Comparison of ENCODE assay signal across 8 cellular contexts in genomic region chr9:91191443-91192378, GRCh38.
DNase-seq lines count a peak whose midpoint lies in the region; ATAC-seq and TF ChIP-seq lines count a peak whose summit lies in the region.

No MANE protein-coding gene starts in this region.

- H3K27me3 ChIP-seq in lung (ENCODE audit: control insufficient read depth, insufficient read depth) (no peaks in the 10 kb centered on the region), uterus (no peaks in the 10 kb centered on the region)

- ATAC-seq in left ventricle myocardium superior: no peak
- ATAC-seq in T-helper 17 cell: no peak
- no peak for ATAC-seq in lung (ENCODE audit: insufficient read depth, low FRiP score)

- H3K36me3 Mint-ChIP-seq in T-helper 17 cell (ENCODE audit: low read depth): peaks cover 2% of the 10 kb centered on the region

- H3K4me1 Mint-ChIP-seq in T-helper 17 cell: peaks cover 16% of the 10 kb centered on the region

- intact Hi-C loops in cardiac septum (cut with DNase I) (loop anchor here (2.0 to 5.0 kb wide), 3 partner anchors 56 to 154 kb away; no protein-coding TSS in a partner anchor), left ventricle myocardium superior (cut with micrococcal nuclease) (no loop called here), uterus (cut with DNase I; ENCODE audit: low total_unique reads) (loop anchor here (5.0 kb wide), 2 partner anchors 149 to 231 kb away; partner anchors contain the start of gene NFIL3)

- 85 to 90% methylated on average over 18 of the region's 18 CpGs for WGBS in lung, 2 donors

- TF ChIP-seq CTCF in lung (IDR thresholded peaks at IDR 0.05; ENCODE audit: control extremely low read depth, extremely low read depth) (no peak), uterus (IDR thresholded peaks at IDR 0.05) (no peak), foreskin fibroblast (IDR thresholded peaks at IDR 0.05; ENCODE audit: low read depth, low read length) (no peak)

- H3K27ac Mint-ChIP-seq in T-helper 17 cell: no peak overlapping the region

- H3K27me3 Mint-ChIP-seq in T-helper 17 cell: no peaks in the 10 kb centered on the region

- H3K36me3 ChIP-seq in lung (ENCODE audit: control insufficient read depth in 2 of 2, insufficient read depth in 2 of 2, low read length in 2 of 2) (no peaks in the 10 kb centered on the region), uterus (no peaks in the 10 kb centered on the region)

- DNase-seq in cardiac septum (ENCODE audit: low spot score) (peak; percentile 63), left ventricle myocardium superior (no peak), T-helper 17 cell (no peak), lung (ENCODE audit: low spot score) (peak; percentile 28), uterus (no peak), NCI-H748 (lab: John Stamatoyannopoulos, UW; ENCODE audit: unreplicated experiment) (no peak), foreskin fibroblast (no peak), cerebellar cortex (ENCODE audit: low spot score) (no peak)

- no peak for TF ChIP-seq POLR2A in uterus (IDR thresholded peaks at IDR 0.05)

- peak overlapping the region in 1 of 2 donors; percentile 46 for H3K27ac ChIP-seq in lung (ENCODE audit: low read depth in 1 of 2, low read length in 1 of 2)
- peak overlapping the region; percentile 100 for H3K27ac ChIP-seq in uterus

- H3K4me3 Mint-ChIP-seq in T-helper 17 cell: peak overlapping the region; percentile 7

- H3K9me3 ChIP-seq in T-helper 17 cell (ENCODE audit: control insufficient read depth, low read length, poor library complexity, severe bottlenecking) (no peaks in the 10 kb centered on the region), lung (ENCODE audit: control insufficient read depth in 2 of 2, insufficient read depth in 1 of 2, low read length in 1 of 2) (no peaks in the 10 kb centered on the region), uterus (no peaks in the 10 kb centered on the region)

- H3K4me1 ChIP-seq in lung (ENCODE audit: control insufficient read depth in 2 of 2, insufficient read depth in 2 of 2, low read length in 2 of 2): peaks cover 9 to 23% of the 10 kb centered on the region in 2 donors
- H3K4me1 ChIP-seq in uterus: peaks cover 8 to 16% of the 10 kb centered on the region in 2 donors

- H3K4me3 ChIP-seq in lung: no peak overlapping the region
- H3K4me3 ChIP-seq in uterus: no peak overlapping the region
- H3K4me3 ChIP-seq in foreskin fibroblast (ENCODE audit: low read depth in 1 of 2, low read length in 2 of 2): no peak overlapping the region

Comparison
In these comparisons a context has a peak if more than half of its experiments do, and no peak if none do; other contexts are left out.
1. DNase-seq: peak in cardiac septum (single experiment) and lung (single experiment); none in left ventricle myocardium superior (single experiment), T-helper 17 cell (0 of 3), uterus (0 of 2), NCI-H748 (single experiment), foreskin fibroblast (0 of 2) and cerebellar cortex (single experiment).